5 cellular contexts compared by ENCODE assay signal in genomic region chr6:32193096-32193495, GRCh38. TPM values are rescaled to one million over a fixed set of nuclear protein-coding genes. Genes with fewer than 3 reads are reported as not detected.
DNase-seq lines count a peak whose midpoint lies in the region; ATAC-seq, FAIRE-seq and TF ChIP-seq lines count a peak whose summit lies in the region.
"Not testable (repeated sequence)": the region's sequence is repeated elsewhere in the genome, so short reads cannot be mapped to it uniquely, and the experiment has no call there.

No MANE protein-coding gene starts in this region.

- FAIRE-seq in keratinocyte (lab: Jason Lieb, UNC): not testable (repeated sequence)

- not testable (repeated sequence) for H3K9me3 ChIP-seq in HUES48 (ENCODE audit: control insufficient read depth, insufficient read depth, low read length); keratinocyte (ENCODE audit: control insufficient read depth, low read depth, low read length); parathyroid adenoma (ENCODE audit: control insufficient read depth, low read length)

- peak overlapping the region; percentile 100 for H3K4me3 Mint-ChIP-seq in activated CD4-positive, alpha-beta T cell treated with anti-CD3 and anti-CD28 coated beads, Interleukin-2, amount 10 ng/mL, durations not matched to agents 7 days and 5 days
- H3K4me3 Mint-ChIP-seq in central memory CD8-positive, alpha-beta T cell: peak overlapping the region; percentile 98

- not testable (repeated sequence) for DNase-seq in activated CD4-positive, alpha-beta T cell treated with anti-CD3 and anti-CD28 coated beads, Interleukin-2, amount 10 ng/mL, durations not matched to agents 7 days and 5 days; central memory CD8-positive, alpha-beta T cell (ENCODE audit: low spot score in 2 of 2); keratinocyte (ENCODE audit: low read depth, low spot score)

- peak overlapping the region; percentile 83 for H2AFZ ChIP-seq in keratinocyte (ENCODE audit: control insufficient read depth, low read length)
- not testable (repeated sequence) for H2AFZ ChIP-seq in parathyroid adenoma

- H3K9ac ChIP-seq in HUES48 (ENCODE audit: low read depth, low read length); parathyroid adenoma: not testable (repeated sequence)
- peak overlapping the region; percentile 33 for H3K9ac ChIP-seq in keratinocyte (ENCODE audit: control insufficient read depth, extremely low read depth, insufficient read depth, low read length)

- peaks cover 10% of the 10 kb centered on the region for H3K79me2 ChIP-seq in keratinocyte (ENCODE audit: control insufficient read depth, insufficient read depth, low read length)
- H3K79me2 ChIP-seq in parathyroid adenoma: not testable (repeated sequence)

- H3K36me3 Mint-ChIP-seq in activated CD4-positive, alpha-beta T cell treated with anti-CD3 and anti-CD28 coated beads, Interleukin-2, amount 10 ng/mL, durations not matched to agents 7 days and 5 days (ENCODE audit: low read depth): peaks cover 33% of the 10 kb centered on the region
- peaks cover 37% of the 10 kb centered on the region for H3K36me3 Mint-ChIP-seq in central memory CD8-positive, alpha-beta T cell (ENCODE audit: insufficient read depth)

- H3K4me1 ChIP-seq in HUES48 (ENCODE audit: control insufficient read depth, insufficient read depth, low read length): peaks cover 41% of the 10 kb centered on the region
- H3K4me1 ChIP-seq in keratinocyte (ENCODE audit: control insufficient read depth, extremely low read depth, insufficient read depth, low read length): peaks cover 33% of the 10 kb centered on the region
- H3K4me1 ChIP-seq in parathyroid adenoma: not testable (repeated sequence)

- peak overlapping the region; percentile 10; the same call in 1 of the 2 replicates for H3K4me3 ChIP-seq in HUES48 (ENCODE audit: low read depth, low read length)
- not testable (repeated sequence) for H3K4me3 ChIP-seq in keratinocyte (ENCODE audit: control insufficient read depth in 2 of 3, extremely low read depth in 1 of 3, insufficient read depth in 2 of 3, low read depth in 1 of 3, low read length in 3 of 3); parathyroid adenoma (ENCODE audit: low read depth, low read length)

- H4K20me1 ChIP-seq in keratinocyte (ENCODE audit: control insufficient read depth, extremely low read depth, insufficient read depth, low read length): not testable (repeated sequence)

- not testable (repeated sequence) for H3K9me1 ChIP-seq in keratinocyte (ENCODE audit: control insufficient read depth, extremely low read depth, insufficient read depth, low read length)

- TF ChIP-seq CTCF in keratinocyte (optimal IDR thresholded peaks at IDR 0.05 in 1 of 3, IDR thresholded peaks at IDR 0.05 in 1 of 3, conservative IDR thresholded peaks at IDR 0.05 in 1 of 3; ENCODE audit: extremely low read depth in 1 of 3, insufficient read depth in 2 of 3, low read length in 3 of 3); parathyroid adenoma (IDR thresholded peaks at IDR 0.05): not testable (repeated sequence)

- CTCF ChIA-PET in activated CD4-positive, alpha-beta T cell treated with anti-CD3 and anti-CD28 coated beads, Interleukin-2, amount 10 ng/mL, durations not matched to agents 7 days and 5 days (lab: Charles Lee): interaction anchor here (0.6 to 1.2 kb wide), 3 partner anchors 14 to 1543 kb away, joined by 4 to 6 read pairs (median 5); no protein-coding TSS in a partner anchor

- H3K9me3 Mint-ChIP-seq in activated CD4-positive, alpha-beta T cell treated with anti-CD3 and anti-CD28 coated beads, Interleukin-2, amount 10 ng/mL, durations not matched to agents 7 days and 5 days; central memory CD8-positive, alpha-beta T cell: not testable (repeated sequence)

- peak overlapping the region; percentile 97 for H3K27ac Mint-ChIP-seq in activated CD4-positive, alpha-beta T cell treated with anti-CD3 and anti-CD28 coated beads, Interleukin-2, amount 10 ng/mL, durations not matched to agents 7 days and 5 days
- H3K27ac Mint-ChIP-seq in central memory CD8-positive, alpha-beta T cell (ENCODE audit: low read depth): peak overlapping the region; percentile 98

- not testable (repeated sequence) for ATAC-seq in central memory CD8-positive, alpha-beta T cell (replicated peaks; ENCODE audit: extremely low read depth, poor library complexity, severe bottlenecking)

- POLR2A ChIA-PET in activated CD4-positive, alpha-beta T cell treated with anti-CD3 and anti-CD28 coated beads, Interleukin-2, amount 10 ng/mL, durations not matched to agents 7 days and 5 days (lab: Charles Lee): interaction anchor here (1.0 kb wide), 1 partner anchor 64 kb away, joined by 3 read pairs; no protein-coding TSS in a partner anchor

- H3K27ac ChIP-seq in HUES48 (ENCODE audit: low read depth, low read length); keratinocyte (ENCODE audit: control insufficient read depth, insufficient read depth, low read length): not testable (repeated sequence)
- H3K27ac ChIP-seq in parathyroid adenoma: peak overlapping the region; percentile 13

- dilution Hi-C loops in keratinocyte (cut with MboI; ENCODE audit: extremely low pct_ligation_motif_present, low sequenced_read_pairs): not testable (repeated sequence)

- H3K36me3 ChIP-seq in HUES48 (ENCODE audit: control insufficient read depth, insufficient read depth, low read length); keratinocyte (ENCODE audit: control insufficient read depth in 2 of 2, extremely low read depth in 1 of 2, insufficient read depth in 2 of 2, low read length in 2 of 2); parathyroid adenoma (ENCODE audit: control insufficient read depth, insufficient read depth, low read length): not testable (repeated sequence)

- not testable (repeated sequence) for H3K27me3 ChIP-seq in HUES48 (ENCODE audit: control insufficient read depth, insufficient read depth, low read length); keratinocyte (ENCODE audit: control insufficient read depth, extremely low read depth, insufficient read depth, low read length); parathyroid adenoma (ENCODE audit: control insufficient read depth, insufficient read depth, low read length)

- H3K27me3 Mint-ChIP-seq in activated CD4-positive, alpha-beta T cell treated with anti-CD3 and anti-CD28 coated beads, Interleukin-2, amount 10 ng/mL, durations not matched to agents 7 days and 5 days; central memory CD8-positive, alpha-beta T cell: not testable (repeated sequence)

- H3K4me2 ChIP-seq in keratinocyte (ENCODE audit: control insufficient read depth, extremely low read depth, insufficient read depth, low read depth, low read length) (peak overlapping the region; percentile 71), parathyroid adenoma (ENCODE audit: low read length) (peak overlapping the region; percentile 43)

- peaks cover 43% of the 10 kb centered on the region for H3K4me1 Mint-ChIP-seq in activated CD4-positive, alpha-beta T cell treated with anti-CD3 and anti-CD28 coated beads, Interleukin-2, amount 10 ng/mL, durations not matched to agents 7 days and 5 days
- H3K4me1 Mint-ChIP-seq in central memory CD8-positive, alpha-beta T cell: peaks cover 73% of the 10 kb centered on the region

RNA-seq across cellular contexts. Expression of gene GPSM3, which starts 0.7 kb away (rescaled TPM):
- total RNA-seq in activated CD4-positive, alpha-beta T cell treated with anti-CD3 and anti-CD28 coated beads, Interleukin-2, amount 10 ng/mL, durations not matched to agents 7 days and 5 days: 100 to 1,000 TPM; 274 to 282 TPM
- 2.8 to 6.5 TPM (median 3.6 TPM) in 3 replicates for polyA plus RNA-seq in keratinocyte
- polyA plus RNA-seq in keratinocyte (2011; ENCODE audit: low read depth): not detected
- polyA plus RNA-seq in keratinocyte (2011; cell fraction: cytosol; rRNA removed): 2.3 and 4.1 TPM in 2 replicates
- 1.7 and 2.1 TPM in 2 replicates for polyA plus RNA-seq in keratinocyte (2011; cell fraction: nucleus; rRNA removed)
- polyA plus RNA-seq in keratinocyte (2012; ENCODE audit: low replicate concordance): 0.39 and 7.2 TPM in 2 replicates
- 1.6 to 9.5 TPM (median 3.2 TPM) in 3 replicates for polyA minus RNA-seq in keratinocyte
- 2.9 TPM for polyA minus RNA-seq in keratinocyte (2011; cell fraction: cytosol; rRNA and poly(A)+ RNA removed)
- polyA minus RNA-seq in keratinocyte (2011; cell fraction: nucleus; rRNA and poly(A)+ RNA removed): 0.42 TPM in 1 of 2 replicates, not detected in the other

RNA-seq across cellular contexts. Expression of gene PBX2, which starts 3.1 kb away (rescaled TPM):
- total RNA-seq in activated CD4-positive, alpha-beta T cell treated with anti-CD3 and anti-CD28 coated beads, Interleukin-2, amount 10 ng/mL, durations not matched to agents 7 days and 5 days: 10 to 100 TPM; 98.2 to 98.4 TPM
- polyA plus RNA-seq in keratinocyte: 43.5 to 54.9 TPM (median 44.0 TPM) in 3 replicates
- polyA plus RNA-seq in keratinocyte (2011; ENCODE audit: low read depth): 8.7 TPM
- polyA plus RNA-seq in keratinocyte (2011; cell fraction: cytosol; rRNA removed): 28.3 and 36.2 TPM in 2 replicates
- polyA plus RNA-seq in keratinocyte (2011; cell fraction: nucleus; rRNA removed): 89.5 and 101 TPM in 2 replicates
- polyA plus RNA-seq in keratinocyte (2012; ENCODE audit: low replicate concordance): 19.5 and 38.4 TPM in 2 replicates
- polyA minus RNA-seq in keratinocyte: 37.5 to 49.7 TPM (median 45.1 TPM) in 3 replicates
- polyA minus RNA-seq in keratinocyte (2011; cell fraction: cytosol; rRNA and poly(A)+ RNA removed): 30.5 TPM
- polyA minus RNA-seq in keratinocyte (2011; cell fraction: nucleus; rRNA and poly(A)+ RNA removed): 16.9 and 22.4 TPM in 2 replicates

RNA-seq across cellular contexts. Expression of gene AGER, which starts 9.0 kb away (rescaled TPM):
- 10 to 100 TPM; 45.4 to 47.1 TPM for total RNA-seq in activated CD4-positive, alpha-beta T cell treated with anti-CD3 and anti-CD28 coated beads, Interleukin-2, amount 10 ng/mL, durations not matched to agents 7 days and 5 days
- 2.0 to 2.4 TPM (median 2.4 TPM) in 3 replicates for polyA plus RNA-seq in keratinocyte
- polyA plus RNA-seq in keratinocyte (2011; ENCODE audit: low read depth): 4.5 TPM
- polyA plus RNA-seq in keratinocyte (2011; cell fraction: cytosol; rRNA removed): 0.70 and 0.80 TPM in 2 replicates
- polyA plus RNA-seq in keratinocyte (2011; cell fraction: nucleus; rRNA removed): 7.7 and 8.1 TPM in 2 replicates
- polyA plus RNA-seq in keratinocyte (2012; ENCODE audit: low replicate concordance): 2.3 and 4.0 TPM in 2 replicates
- 0.33 to 1.3 TPM (median 0.56 TPM) in 3 replicates for polyA minus RNA-seq in keratinocyte
- polyA minus RNA-seq in keratinocyte (2011; cell fraction: cytosol; rRNA and poly(A)+ RNA removed): not detected
- polyA minus RNA-seq in keratinocyte (2011; cell fraction: nucleus; rRNA and poly(A)+ RNA removed): 0.63 and 0.85 TPM in 2 replicates

RNA-seq across cellular contexts. Expression of gene RNF5, which starts 14.9 kb away (rescaled TPM):
- 10 to 100 TPM; 39.8 to 49.7 TPM for total RNA-seq in activated CD4-positive, alpha-beta T cell treated with anti-CD3 and anti-CD28 coated beads, Interleukin-2, amount 10 ng/mL, durations not matched to agents 7 days and 5 days
- 29.6 to 43.2 TPM (median 33.2 TPM) in 3 replicates for polyA plus RNA-seq in keratinocyte
- 2.9 TPM for polyA plus RNA-seq in keratinocyte (2011; ENCODE audit: low read depth)
- polyA plus RNA-seq in keratinocyte (2011; cell fraction: cytosol; rRNA removed): 36.8 and 37.5 TPM in 2 replicates
- polyA plus RNA-seq in keratinocyte (2011; cell fraction: nucleus; rRNA removed): 15.3 and 17.9 TPM in 2 replicates
- polyA plus RNA-seq in keratinocyte (2012; ENCODE audit: low replicate concordance): 35.1 and 39.4 TPM in 2 replicates
- 15.1 to 20.0 TPM (median 16.7 TPM) in 3 replicates for polyA minus RNA-seq in keratinocyte
- polyA minus RNA-seq in keratinocyte (2011; cell fraction: cytosol; rRNA and poly(A)+ RNA removed): 15.0 TPM
- polyA minus RNA-seq in keratinocyte (2011; cell fraction: nucleus; rRNA and poly(A)+ RNA removed): 4.0 and 7.0 TPM in 2 replicates

RNA-seq across cellular contexts. Expression of gene AGPAT1, which starts 17.2 kb away (rescaled TPM):
- 10 to 100 TPM; 47.3 to 52.0 TPM for total RNA-seq in activated CD4-positive, alpha-beta T cell treated with anti-CD3 and anti-CD28 coated beads, Interleukin-2, amount 10 ng/mL, durations not matched to agents 7 days and 5 days
- 46.4 to 85.1 TPM (median 54.7 TPM) in 3 replicates for polyA plus RNA-seq in keratinocyte
- 2.9 TPM for polyA plus RNA-seq in keratinocyte (2011; ENCODE audit: low read depth)
- polyA plus RNA-seq in keratinocyte (2011; cell fraction: cytosol; rRNA removed): 85.0 and 105 TPM in 2 replicates
- 54.6 and 68.9 TPM in 2 replicates for polyA plus RNA-seq in keratinocyte (2011; cell fraction: nucleus; rRNA removed)
- polyA plus RNA-seq in keratinocyte (2012; ENCODE audit: low replicate concordance): 32.3 and 71.2 TPM in 2 replicates
- 94.8 to 190 TPM (median 128 TPM) in 3 replicates for polyA minus RNA-seq in keratinocyte
- 142 TPM for polyA minus RNA-seq in keratinocyte (2011; cell fraction: cytosol; rRNA and poly(A)+ RNA removed)
- 26.9 and 27.6 TPM in 2 replicates for polyA minus RNA-seq in keratinocyte (2011; cell fraction: nucleus; rRNA and poly(A)+ RNA removed)
